8 cellular contexts compared by ENCODE assay signal in the genomic region with DNA sequence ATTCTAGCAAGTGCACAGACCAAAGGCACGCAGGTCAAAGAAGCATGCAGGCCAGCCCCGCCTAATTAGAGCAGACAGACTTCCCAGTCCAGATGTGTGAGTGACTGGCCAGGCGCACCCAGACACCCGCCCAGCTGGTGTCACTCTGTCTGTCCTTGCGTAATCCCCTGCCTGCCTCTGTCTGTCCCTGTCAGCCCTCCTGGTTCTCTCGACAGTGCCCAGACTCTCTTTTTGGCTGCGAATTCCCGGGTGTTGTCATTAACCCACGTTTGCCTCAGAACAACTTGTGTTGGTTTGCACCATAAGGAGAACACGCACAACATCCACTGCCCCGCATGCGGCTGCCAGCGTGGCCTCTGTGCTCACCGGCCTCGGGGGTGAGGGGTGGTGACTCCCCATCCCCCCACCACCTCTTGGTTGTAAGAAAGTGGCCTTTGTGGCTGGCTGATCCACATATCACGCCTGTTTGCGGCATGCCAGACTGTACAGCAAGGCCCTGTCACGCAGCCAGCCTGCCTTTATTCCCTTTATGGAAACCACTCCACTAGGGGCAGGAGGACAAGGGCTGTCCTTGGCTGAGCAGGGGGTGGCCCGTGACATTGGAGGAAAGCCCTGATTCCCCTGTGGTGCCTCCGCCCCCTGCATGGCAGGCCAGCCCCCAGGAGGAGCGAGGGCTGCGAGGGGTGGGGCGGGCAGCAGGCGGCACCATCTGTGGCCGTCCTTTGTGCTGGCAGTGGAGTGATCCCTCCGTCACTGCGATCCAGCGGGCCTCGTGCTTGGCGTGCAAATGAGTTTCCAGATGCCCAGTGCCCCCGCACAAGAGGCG.
A peak's percentile ranks its signal among the peaks of the same experiment; 100 is the strongest.
DNase-seq lines count a peak whose midpoint lies in the region; ATAC-seq and TF ChIP-seq lines count a peak whose summit lies in the region.

No MANE protein-coding gene starts in this region.

- no peaks in the 10 kb centered on the region for H3K9me3 Mint-ChIP-seq in activated T-helper 2 cell treated with anti-CD3 and anti-CD28 coated beads, Interferon-gamma antibody, Interleukin-2, Interleukin-4, amounts not matched to agents 10 μg/mL and 5 μg/mL and 100 μg/mL, durations not matched to agents 14 hours and 24 hours and 36 hours

- H3K36me3 ChIP-seq in HUES64 (ENCODE audit: insufficient read depth, low read length) (peaks cover 21% of the 10 kb centered on the region), body of pancreas (replicated peaks in 1 of 2; ENCODE audit: insufficient read depth in 1 of 2, low read depth in 2 of 2) (peaks cover 7 to 10% of the 10 kb centered on the region in 2 donors), spleen (peaks cover 4 to 71% (median 22%) of the 10 kb centered on the region in 6 donors)

- no peak overlapping the region for H3K4me3 ChIP-seq in HUES64 (ENCODE audit: low read length)
- no peak overlapping the region for H3K4me3 ChIP-seq in body of pancreas
- H3K4me3 ChIP-seq in spleen, result no peak overlapping the region

- H3K27ac Mint-ChIP-seq in activated T-helper 2 cell treated with anti-CD3 and anti-CD28 coated beads, Interferon-gamma antibody, Interleukin-2, Interleukin-4, amounts not matched to agents 10 μg/mL and 5 μg/mL and 100 μg/mL, durations not matched to agents 14 hours and 24 hours and 36 hours, result no peak overlapping the region

- H3K36me3 Mint-ChIP-seq in activated T-helper 2 cell treated with anti-CD3 and anti-CD28 coated beads, Interferon-gamma antibody, Interleukin-2, Interleukin-4, amounts not matched to agents 10 μg/mL and 5 μg/mL and 100 μg/mL, durations not matched to agents 14 hours and 24 hours and 36 hours (ENCODE audit: low read depth), result peaks cover 25% of the 10 kb centered on the region

- DNase-seq in body of pancreas (peak; percentile 56 to 83 (median 73)), hypothalamus (lab: John Stamatoyannopoulos, UW) (peak; percentile 62 to 98 (median 93)), spleen (no peak), NCI-H2081 treated with DMSO at 0.1 percent for 48 hours (lab: John Stamatoyannopoulos, UW) (no peak), DMS53 (lab: John Stamatoyannopoulos, UW) (no peak)
- no peak for DNase-seq in activated T-helper 2 cell treated with anti-CD3 and anti-CD28 coated beads, Interferon-gamma antibody, Interleukin-2, Interleukin-4, amounts not matched to agents 10 μg/mL and 5 μg/mL and 100 μg/mL, durations not matched to agents 14 hours and 24 hours and 36 hours (ENCODE audit: low spot score)

- H3K4me1 Mint-ChIP-seq in activated T-helper 2 cell treated with anti-CD3 and anti-CD28 coated beads, Interferon-gamma antibody, Interleukin-2, Interleukin-4, amounts not matched to agents 10 μg/mL and 5 μg/mL and 100 μg/mL, durations not matched to agents 14 hours and 24 hours and 36 hours (ENCODE audit: low read depth), result peaks cover under 1% of the 10 kb centered on the region

- peak in 3 of 7 experiments; percentile 34 to 39 (median 38) for TF ChIP-seq CTCF in body of pancreas (IDR thresholded peaks at IDR 0.05)
- peak in 7 of 11 experiments; percentile 8 to 48 (median 38) for TF ChIP-seq CTCF in spleen (IDR thresholded peaks at IDR 0.05 in 8 of 11, conservative IDR thresholded peaks at IDR 0.05 in 3 of 11)

- H3K27me3 ChIP-seq in HUES64 (ENCODE audit: insufficient read depth, low read length) (no peaks in the 10 kb centered on the region), body of pancreas (no peaks in the 10 kb centered on the region), spleen (replicated peaks in 1 of 7) (no peaks in the 10 kb centered on the region)

- no peaks in the 10 kb centered on the region for H3K9me3 ChIP-seq in HUES64 (ENCODE audit: insufficient read depth, low read depth, low read length)
- H3K9me3 ChIP-seq in body of pancreas, result no peaks in the 10 kb centered on the region
- H3K9me3 ChIP-seq in spleen, result no peaks in the 10 kb centered on the region

- H3K4me3 Mint-ChIP-seq in activated T-helper 2 cell treated with anti-CD3 and anti-CD28 coated beads, Interferon-gamma antibody, Interleukin-2, Interleukin-4, amounts not matched to agents 10 μg/mL and 5 μg/mL and 100 μg/mL, durations not matched to agents 14 hours and 24 hours and 36 hours (ENCODE audit: low read depth), result no peak overlapping the region

- TF ChIP-seq POLR2A in body of pancreas (IDR thresholded peaks at IDR 0.05), result peak in 1 of 3 donors; percentile 10
- TF ChIP-seq POLR2A in spleen (IDR thresholded peaks at IDR 0.05), result no peak

- H3K27me3 Mint-ChIP-seq in activated T-helper 2 cell treated with anti-CD3 and anti-CD28 coated beads, Interferon-gamma antibody, Interleukin-2, Interleukin-4, amounts not matched to agents 10 μg/mL and 5 μg/mL and 100 μg/mL, durations not matched to agents 14 hours and 24 hours and 36 hours (ENCODE audit: low read depth), result no peaks in the 10 kb centered on the region

- H3K4me1 ChIP-seq in HUES64 (ENCODE audit: insufficient read depth, low read length), result no peaks in the 10 kb centered on the region
- peaks cover 55% of the 10 kb centered on the region for H3K4me1 ChIP-seq in body of pancreas
- H3K4me1 ChIP-seq in spleen, result peaks cover 51 to 82% (median 69%) of the 10 kb centered on the region in 6 donors

- H3K27ac ChIP-seq in HUES64 (ENCODE audit: low read depth, low read length), result no peak overlapping the region
- peak overlapping the region; percentile 32 to 72 (median 54) for H3K27ac ChIP-seq in body of pancreas
- H3K27ac ChIP-seq in spleen, result peak overlapping the region in 7 of 8 donors; percentile 15 to 76 (median 70)

- ATAC-seq in body of pancreas, result peak; percentile 81
- no peak for ATAC-seq in GM19463 (IDR thresholded peaks at IDR 0.05; ENCODE audit: unreplicated experiment)

- H3K9ac ChIP-seq in HUES64 (ENCODE audit: low read depth, low read length), result peak overlapping the region; percentile 34; the same call in 1 of the 2 replicates

- intact Hi-C loops in body of pancreas (cut with DNase I) (no loop called here), spleen (cut with DNase I; ENCODE audit: low total_unique reads) (no loop called here)
- intact Hi-C loops in activated T-helper 2 cell treated with anti-CD3 and anti-CD28 coated beads, Interferon-gamma antibody, Interleukin-2, Interleukin-4, amounts not matched to agents 10 μg/mL and 5 μg/mL and 100 μg/mL, durations not matched to agents 14 hours and 24 hours and 36 hours (cut with micrococcal nuclease), result no loop called here

- 89% methylated on average over 32 of the region's 32 CpGs for WGBS in HUES64
- 52 to 89% methylated on average over 8 to 27 of the region's 32 CpGs for WGBS in body of pancreas, 2 donors
- 40 to 66% (median 55%) methylated on average over 28 to 32 of the region's 32 CpGs for WGBS in spleen, 5 donors

Comparison
In these comparisons a context has a peak if more than half of its experiments do, and no peak if none do; other contexts are left out.
1. DNase-seq: peak in body of pancreas (4 of 4) and hypothalamus (51 of 51); none in spleen (single experiment), NCI-H2081 treated with DMSO at 0.1 percent for 48 hours (single experiment), DMS53 (single experiment) and activated T-helper 2 cell treated with anti-CD3 and anti-CD28 coated beads, Interferon-gamma antibody, Interleukin-2, Interleukin-4, amounts not matched to agents 10 μg/mL and 5 μg/mL and 100 μg/mL, durations not matched to agents 14 hours and 24 hours and 36 hours (single experiment).